In the genomic region with DNA sequence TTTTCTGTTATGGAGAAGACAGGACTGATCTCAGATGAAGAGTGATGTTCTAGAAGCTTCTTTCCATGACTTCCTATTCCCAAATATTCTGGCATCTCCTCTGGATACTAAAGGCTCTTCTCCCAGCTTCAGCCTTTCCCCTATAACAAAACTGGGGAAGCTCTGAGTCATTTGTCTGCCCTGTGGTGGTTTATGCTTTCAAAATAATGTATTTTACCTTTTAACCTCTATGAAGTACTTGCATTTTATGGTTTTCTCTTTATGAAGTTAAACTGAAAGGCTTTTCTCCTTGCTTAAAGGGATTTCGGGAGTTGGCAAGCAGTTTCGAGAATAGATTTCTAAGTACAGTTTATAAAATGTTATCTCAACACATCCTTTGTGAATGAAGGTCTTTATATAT, we compare ENCODE assay signal across 16 cellular contexts.
DNase-seq lines count a peak whose midpoint lies in the region; ATAC-seq, FAIRE-seq and TF ChIP-seq lines count a peak whose summit lies in the region.
"Had no signal": no experiment of that assay in that cellular context is flagged by ENCODE, and none has a peak within 500 bp of the region (broad histone marks: within the 10 kb centered on the region; RNA-seq: fewer than 3 reads in every experiment).

No MANE protein-coding gene starts in this region.

- peaks cover 3% of the 10 kb centered on the region for H3K79me2 ChIP-seq in ACC112 (ENCODE audit: control insufficient read depth, insufficient read depth, low read length, unreplicated experiment)
- H3K79me2 ChIP-seq in endothelial cell of umbilical vein (ENCODE audit: control insufficient read depth, insufficient read depth, low read length) = peaks cover 38% of the 10 kb centered on the region

- TF ChIP-seq CTCF in RWPE2 (IDR thresholded peaks at IDR 0.05; ENCODE audit: poor library complexity, severe bottlenecking) (no peak), endothelial cell of umbilical vein (IDR thresholded peaks at IDR 0.05; ENCODE audit: extremely low read depth in 1 of 2, insufficient read depth in 1 of 2, low read depth in 1 of 2, low read length in 2 of 2) (no peak), left lung (IDR thresholded peaks at IDR 0.05) (no peak), GM10266 (IDR thresholded peaks at IDR 0.05; ENCODE audit: control insufficient read depth, insufficient read depth, low read depth, missing control alignments) (no peak)

- H3K4me1 ChIP-seq in ACC112 (ENCODE audit: control insufficient read depth, insufficient read depth, low read length, unreplicated experiment) (peaks cover 52% of the 10 kb centered on the region), RWPE2 (ENCODE audit: insufficient read depth, poor library complexity, severe bottlenecking) (peaks cover 40% of the 10 kb centered on the region), endothelial cell of umbilical vein (ENCODE audit: control insufficient read depth, extremely low read depth, insufficient read depth, low read length) (peaks cover 73% of the 10 kb centered on the region), left lung (peaks cover 0 to 10% of the 10 kb centered on the region in 2 donors)

- H3K9me3 ChIP-seq in RWPE2 (ENCODE audit: severe bottlenecking) (no peaks in the 10 kb centered on the region), endothelial cell of umbilical vein (replicated peaks; ENCODE audit: control insufficient read depth, insufficient read depth, low read length) (no peaks in the 10 kb centered on the region), left lung (no peaks in the 10 kb centered on the region)

- no peaks in the 10 kb centered on the region for H3K9me1 ChIP-seq in endothelial cell of umbilical vein (replicated peaks; ENCODE audit: control insufficient read depth, extremely low read depth, insufficient read depth, low read length)

- FAIRE-seq in endothelial cell of umbilical vein (lab: Jason Lieb, UNC) = no peak

- H3K9ac ChIP-seq in endothelial cell of umbilical vein (replicated peaks; ENCODE audit: extremely low read depth, insufficient read depth, low read length) = peak overlapping the region; percentile 70
- H3K9ac ChIP-seq: neural progenitor cell had no signal

- H3K36me3 ChIP-seq in ACC112 (ENCODE audit: insufficient read depth, low read length) (0 out of 2 replicates have a peak, but pooled peaks cover 7% of the 10 kb centered on the region), RWPE2 (ENCODE audit: low read depth) (peaks cover 8% of the 10 kb centered on the region), endothelial cell of umbilical vein (ENCODE audit: control insufficient read depth in 2 of 2, extremely low read depth in 1 of 2, insufficient read depth in 2 of 2, low read length in 2 of 2) (no peaks in the 10 kb centered on the region), left lung (no peaks in the 10 kb centered on the region)
- H3K36me3 ChIP-seq: neural progenitor cell had no signal

- no peak for DNase-seq in RWPE2 (ENCODE audit: low spot score)
- peak; percentile 72 for DNase-seq in endothelial cell of umbilical vein (ENCODE audit: low read depth, low spot score)
- DNase-seq in left lung = no peak
- DNase-seq in activated naive CD8-positive, alpha-beta T cell treated with anti-CD3 and anti-CD28 coated beads for 36 hours = no peak
- DNase-seq in cerebellum (ENCODE audit: low spot score) = no peak
- no peak for DNase-seq in GM10266 (ENCODE audit: extremely low spot score)
- DNase-seq: activated CD8-positive, alpha-beta T cell treated with anti-CD3 and anti-CD28 coated beads for 36 hours; aorta; endodermal cell; KBM-7; NCI-H446; stimulated activated naive CD4-positive, alpha-beta T cell treated with Interleukin-2 at 50 U/mL for 16 hours had no signal

- dilution Hi-C loops in endothelial cell of umbilical vein (cut with MboI; ENCODE audit: extremely low pct_ligation_motif_present, low sequenced_read_pairs) = no loop called here

- POLR2A ChIA-PET in endothelial cell of umbilical vein (lab: Charles Lee) = interaction anchor here (0.5 kb wide), 1 partner anchor 74 kb away, joined by 4 read pairs; no protein-coding TSS in a partner anchor

- H3K4me1 Mint-ChIP-seq in activated naive CD8-positive, alpha-beta T cell treated with anti-CD3 and anti-CD28 coated beads for 36 hours = no peaks in the 10 kb centered on the region

- TF ChIP-seq POLR2A in endothelial cell of umbilical vein (IDR thresholded peaks at IDR 0.05; ENCODE audit: low read depth, low read length) = no peak

- no peaks in the 10 kb centered on the region for H4K20me1 ChIP-seq in endothelial cell of umbilical vein (replicated peaks; ENCODE audit: control insufficient read depth, extremely low read depth, insufficient read depth, low read length)

- no peaks in the 10 kb centered on the region for H3K27me3 ChIP-seq in ACC112 (ENCODE audit: insufficient read depth, low read length)
- no peaks in the 10 kb centered on the region for H3K27me3 ChIP-seq in RWPE2 (ENCODE audit: insufficient read depth, poor library complexity, severe bottlenecking)
- no peaks in the 10 kb centered on the region for H3K27me3 ChIP-seq in endothelial cell of umbilical vein (ENCODE audit: control insufficient read depth in 2 of 2, insufficient read depth in 2 of 2, low read length in 2 of 2)
- H3K27me3 ChIP-seq in left lung = no peaks in the 10 kb centered on the region

- ATAC-seq in RWPE2 (ENCODE audit: low read depth) (peak; percentile 75), left lung (peak; percentile 12), GM19023 (IDR thresholded peaks at IDR 0.05; ENCODE audit: unreplicated experiment) (no peak)
- ATAC-seq: activated CD8-positive, alpha-beta T cell treated with anti-CD3 and anti-CD28 coated beads for 36 hours; sciatic nerve had no signal

- peak overlapping the region; percentile 74 for H3K27ac ChIP-seq in ACC112 (ENCODE audit: low read depth, low read length)
- peak overlapping the region; percentile 80 for H3K27ac ChIP-seq in RWPE2 (ENCODE audit: poor library complexity, severe bottlenecking)
- H3K27ac ChIP-seq in endothelial cell of umbilical vein (ENCODE audit: insufficient read depth, low read depth, low read length) = peak overlapping the region; percentile 85
- peak overlapping the region in 1 of 2 donors; percentile 50 for H3K27ac ChIP-seq in left lung
- H3K27ac ChIP-seq: neural progenitor cell had no signal

- H3K4me3 Mint-ChIP-seq in activated naive CD8-positive, alpha-beta T cell treated with anti-CD3 and anti-CD28 coated beads for 36 hours = no peak overlapping the region
- H3K4me3 Mint-ChIP-seq: activated CD8-positive, alpha-beta T cell treated with anti-CD3 and anti-CD28 coated beads for 36 hours; endodermal cell; neural progenitor cell had no signal

- TSS peak; percentile 86 for BruUV-seq in endothelial cell of umbilical vein (replicated peaks; lab: Mats Ljungman, UMichigan)

- no peak overlapping the region for H3K27ac Mint-ChIP-seq in activated naive CD8-positive, alpha-beta T cell treated with anti-CD3 and anti-CD28 coated beads for 36 hours
- H3K27ac Mint-ChIP-seq: activated CD8-positive, alpha-beta T cell treated with anti-CD3 and anti-CD28 coated beads for 36 hours; endodermal cell; neural progenitor cell had no signal

- intact Hi-C loops in endothelial cell of umbilical vein (cut with micrococcal nuclease) (loop anchor here (1.0 to 2.0 kb wide), 3 partner anchors 14 to 26 kb away; no protein-coding TSS in a partner anchor), left lung (cut with DNase I) (no loop called here)

- peak overlapping the region; percentile 75 for H3K4me2 ChIP-seq in endothelial cell of umbilical vein (ENCODE audit: insufficient read depth, low read length)
- H3K4me2 ChIP-seq: neural progenitor cell had no signal

- H3K36me3 Mint-ChIP-seq in activated naive CD8-positive, alpha-beta T cell treated with anti-CD3 and anti-CD28 coated beads for 36 hours = no peaks in the 10 kb centered on the region

- H3K9me3 Mint-ChIP-seq in activated naive CD8-positive, alpha-beta T cell treated with anti-CD3 and anti-CD28 coated beads for 36 hours = peaks cover 2% of the 10 kb centered on the region
- H3K9me3 Mint-ChIP-seq: activated CD8-positive, alpha-beta T cell treated with anti-CD3 and anti-CD28 coated beads for 36 hours; endodermal cell; neural progenitor cell had no signal

- H3K27me3 Mint-ChIP-seq in activated naive CD8-positive, alpha-beta T cell treated with anti-CD3 and anti-CD28 coated beads for 36 hours = no peaks in the 10 kb centered on the region
- H3K27me3 Mint-ChIP-seq: activated CD8-positive, alpha-beta T cell treated with anti-CD3 and anti-CD28 coated beads for 36 hours had no signal

- peak overlapping the region; percentile 28; the same call in 1 of the 2 replicates for H3K4me3 ChIP-seq in ACC112 (ENCODE audit: low read depth, low read length)
- H3K4me3 ChIP-seq in RWPE2 (ENCODE audit: severe bottlenecking) = no peak overlapping the region
- H3K4me3 ChIP-seq in endothelial cell of umbilical vein (replicated peaks in 1 of 3; ENCODE audit: insufficient read depth in 1 of 3, low read depth in 1 of 3, low read length in 3 of 3) = peak overlapping the region in 1 of 3 experiments; percentile 26
- H3K4me3 ChIP-seq in left lung = no peak overlapping the region
- H3K4me3 ChIP-seq: neural progenitor cell had no signal

- H2AFZ ChIP-seq in ACC112 (ENCODE audit: low read length, unreplicated experiment) (no peak overlapping the region), endothelial cell of umbilical vein (ENCODE audit: low read depth, low read length) (no peak overlapping the region)
- H2AFZ ChIP-seq: neural progenitor cell had no signal

- CTCF ChIA-PET in endothelial cell of umbilical vein (lab: Charles Lee) = interaction anchor here (1.1 to 3.1 kb wide), 7 partner anchors 9 to 86 kb away, joined by 3 to 12 read pairs (median 10); no protein-coding TSS in a partner anchor

TF ChIP-seq in endothelial cell of umbilical vein, 7 proteins besides CTCF, POLR2A, EP300 and RAD21:
- TF ChIP-seq POLR2AphosphoS5 (IDR thresholded peaks at IDR 0.05; ENCODE audit: insufficient read depth, low read depth, low read length) (no peak), FOS (IDR thresholded peaks at IDR 0.05; ENCODE audit: borderline replicate concordance, insufficient read depth, low read length) (peak; percentile 50)
